ENCODE assay signal across 8 cellular contexts in genomic region chr14:100307215-100308111, GRCh38. TPM values are rescaled to one million over a fixed set of nuclear protein-coding genes. Genes with fewer than 3 reads are reported as not detected.
DNase-seq lines count a peak whose midpoint lies in the region; ATAC-seq and TF ChIP-seq lines count a peak whose summit lies in the region.

No MANE protein-coding gene starts in this region.

- H3K27me3 ChIP-seq in BLaER1 treated with 17β-estradiol and CSF1 and Interleukin-3, amounts not matched to agents 10 nM and 100 nM: no peaks in the 10 kb centered on the region
- H3K27me3 ChIP-seq in GM23248 (replicated peaks; ENCODE audit: insufficient read depth) (0 out of 2 replicates have a peak, but pooled peaks cover 6% of the 10 kb centered on the region), parathyroid adenoma (ENCODE audit: control insufficient read depth, insufficient read depth, low read length) (no peaks in the 10 kb centered on the region)

- no peaks in the 10 kb centered on the region for H3F3A ChIP-seq in GM23248 (ENCODE audit: insufficient read depth)

- CTCF ChIA-PET in T-cell (lab: Charles Lee): interaction anchor here in 1 of 2 donors (1.1 kb wide), 1 partner anchor 338 kb away, joined by 3 read pairs; no protein-coding TSS in a partner anchor

- no peaks in the 10 kb centered on the region for H3K9me3 ChIP-seq in BLaER1 treated with 17β-estradiol and CSF1 and Interleukin-3, amounts not matched to agents 10 nM and 100 nM (replicated peaks in 1 of 11)
- H3K9me3 ChIP-seq in GM23248 (ENCODE audit: low read depth): no peaks in the 10 kb centered on the region
- no peaks in the 10 kb centered on the region for H3K9me3 ChIP-seq in parathyroid adenoma (ENCODE audit: control insufficient read depth, low read length)

- no peaks in the 10 kb centered on the region for H3K9me2 ChIP-seq in GM23248 (ENCODE audit: insufficient read depth)

- peaks cover 19 to 27% (median 19%) of the 10 kb centered on the region in 3 donors for H3K4me1 Mint-ChIP-seq in T-cell

- peaks cover 21 to 42% (median 30%) of the 10 kb centered on the region in 11 experiments for H4K20me1 ChIP-seq in BLaER1 treated with 17β-estradiol and CSF1 and Interleukin-3, amounts not matched to agents 10 nM and 100 nM
- no peaks in the 10 kb centered on the region for H4K20me1 ChIP-seq in GM23248 (ENCODE audit: insufficient read depth)

- H2AFZ ChIP-seq in GM23248 (peak overlapping the region; percentile 76), parathyroid adenoma (peak overlapping the region; percentile 99)

- peak overlapping the region; percentile 57 to 98 (median 94); a peak in 21 of 22 replicates for H3K27ac ChIP-seq in BLaER1 treated with 17β-estradiol and CSF1 and Interleukin-3, amounts not matched to agents 10 nM and 100 nM
- H3K27ac ChIP-seq in GM23248 (no peak overlapping the region), parathyroid adenoma (peak overlapping the region; percentile 42)

- H3K4me3 Mint-ChIP-seq in T-cell: peak overlapping the region; percentile 67 to 82 (median 79)

- in situ Hi-C loops in GM23248 (cut with MboI): no loop called here

- no peaks in the 10 kb centered on the region for H3K9me3 Mint-ChIP-seq in T-cell

- peak overlapping the region; percentile 85 to 99 (median 97) for H3K4me2 ChIP-seq in BLaER1 treated with 17β-estradiol and CSF1 and Interleukin-3, amounts not matched to agents 10 nM and 100 nM
- H3K4me2 ChIP-seq in GM23248 (ENCODE audit: unreplicated experiment) (peak overlapping the region; percentile 82), parathyroid adenoma (ENCODE audit: low read length) (peak overlapping the region; percentile 74)

- WGBS in GM23248 (ENCODE audit: low coverage in 1 of 2, low lambda C conversion rate in 2 of 2, missing lambda C conversion rate in 2 of 2), 2 experiments: 29 to 39% methylated on average over 26 to 33 of the region's 33 CpGs

- H3K36me3 ChIP-seq in BLaER1 treated with 17β-estradiol and CSF1 and Interleukin-3, amounts not matched to agents 10 nM and 100 nM: peaks cover 0 to 23% (median 11%) of the 10 kb centered on the region in 11 experiments; a peak in 12 of 22 replicates
- H3K36me3 ChIP-seq in GM23248 (ENCODE audit: low read depth): no peaks in the 10 kb centered on the region
- H3K36me3 ChIP-seq in parathyroid adenoma (ENCODE audit: control insufficient read depth, insufficient read depth, low read length): no peaks in the 10 kb centered on the region

- TF ChIP-seq CTCF in parathyroid adenoma (IDR thresholded peaks at IDR 0.05): no peak

- H3K79me2 ChIP-seq in GM23248 (ENCODE audit: insufficient read depth): no peaks in the 10 kb centered on the region
- no peaks in the 10 kb centered on the region for H3K79me2 ChIP-seq in parathyroid adenoma

- H3K4me1 ChIP-seq in BLaER1 treated with 17β-estradiol and CSF1 and Interleukin-3, amounts not matched to agents 10 nM and 100 nM: peaks cover 67 to 78% (median 75%) of the 10 kb centered on the region in 10 experiments
- H3K4me1 ChIP-seq in GM23248 (ENCODE audit: insufficient read depth) (no peaks in the 10 kb centered on the region), parathyroid adenoma (peaks cover 5% of the 10 kb centered on the region)

- no peaks in the 10 kb centered on the region for H3K36me3 Mint-ChIP-seq in T-cell

- H3K27ac Mint-ChIP-seq in T-cell: peak overlapping the region in 1 of 2 donors; percentile 82

- DNase-seq in GM23248 (peak; percentile 19), T-cell (no peak), fibroblast of peridontal ligament (ENCODE audit: extremely low read depth) (peak; percentile 11), NCI-H1105 treated with DMSO at 0.1 percent for 48 hours (lab: John Stamatoyannopoulos, UW) (no peak), SHP77 treated with DMSO at 0.1 percent for 48 hours (lab: John Stamatoyannopoulos, UW) (no peak)
- DNase-seq in stimulated activated CD4-positive, alpha-beta T cell treated with anti-CD3 and anti-CD28 coated beads, Interleukin-2, amount 100 ng/mL, for 24 hours: no peak

- peak overlapping the region; percentile 83 to 99 (median 96) for H3K9ac ChIP-seq in BLaER1 treated with 17β-estradiol and CSF1 and Interleukin-3, amounts not matched to agents 10 nM and 100 nM
- H3K9ac ChIP-seq in GM23248 (peak overlapping the region; percentile 72), parathyroid adenoma (no peak overlapping the region)

- H3K4me3 ChIP-seq in BLaER1 treated with 17β-estradiol and CSF1 and Interleukin-3, amounts not matched to agents 10 nM and 100 nM: peak overlapping the region; percentile 78 to 97 (median 95)
- H3K4me3 ChIP-seq in GM23248 (peak overlapping the region; percentile 77), parathyroid adenoma (ENCODE audit: low read depth, low read length) (peak overlapping the region; percentile 48)

- peaks cover 0 to 7% of the 10 kb centered on the region in 2 donors for H3K27me3 Mint-ChIP-seq in T-cell

- ATAC-seq in T-cell (replicated peaks in 1 of 4): no peak

- POLR2A ChIA-PET in T-cell (lab: Charles Lee): interaction anchor here in 1 of 2 donors (0.6 kb wide), 1 partner anchor 35 kb away, joined by 5 read pairs; no protein-coding TSS in a partner anchor

RNA-seq across cellular contexts. Expression of gene SLC25A29, which starts 1.2 kb away (rescaled TPM):
- 11.8 and 12.0 TPM in 2 replicates for total RNA-seq in GM23248 (2014; rRNA removed; shearing (Covaris generic))
- 5.5 TPM in 2 replicates for polyA plus RNA-seq in GM23248 (2016; fragmentation: Nextera tagmentation; extraction: Ambion mirVana)
- 10 to 100 TPM in 4 of 5 donors, 1 to 10 TPM in 1; 4.7 to 74.1 (median 33.4) TPM for total RNA-seq in T-cell

RNA-seq across cellular contexts. Expression of gene SLC25A47, which starts 15.7 kb away (rescaled TPM):
- not detected in 2 replicates for total RNA-seq in GM23248 (2014; rRNA removed; shearing (Covaris generic))
- not detected in 2 replicates for polyA plus RNA-seq in GM23248 (2016; fragmentation: Nextera tagmentation; extraction: Ambion mirVana)
- under 1 TPM in 1 of 5 donors, not detected in 4; 0.16 TPM for total RNA-seq in T-cell

Comparison
In these comparisons a context has a peak if more than half of its experiments do, and no peak if none do; other contexts are left out.
1. DNase-seq: peak in GM23248 (single experiment) and fibroblast of peridontal ligament (single experiment); none in T-cell (0 of 34), stimulated activated CD4-positive, alpha-beta T cell treated with anti-CD3 and anti-CD28 coated beads, Interleukin-2, amount 100 ng/mL, for 24 hours (0 of 2), NCI-H1105 treated with DMSO at 0.1 percent for 48 hours (single experiment) and SHP77 treated with DMSO at 0.1 percent for 48 hours (single experiment).
2. Peak in every context shown above with its lines, with median percentiles within 50 percentile points of each other: H3K4me2 ChIP-seq and H3K4me3 ChIP-seq.